24 cellular contexts compared by ENCODE assay signal in the genomic region with DNA sequence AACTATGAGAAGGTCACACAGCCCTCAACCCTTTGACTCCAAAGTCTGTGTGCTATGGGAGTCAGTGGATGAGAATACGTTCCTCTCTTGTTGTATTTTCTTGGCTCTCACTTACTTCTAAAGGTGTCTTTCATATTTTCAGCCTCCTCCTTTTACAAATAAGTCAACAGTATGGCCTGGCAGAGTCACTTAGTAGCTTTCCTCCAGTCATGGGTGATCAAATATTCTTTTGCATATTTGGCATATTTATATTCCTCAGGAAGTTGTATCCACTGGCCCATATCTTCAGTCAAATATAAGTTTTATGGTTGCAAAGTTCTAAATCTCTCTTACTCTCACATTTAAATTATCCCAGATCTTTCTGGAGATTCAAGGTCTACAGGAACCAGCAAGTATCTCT.
DNase-seq lines count a peak whose midpoint lies in the region; ATAC-seq and TF ChIP-seq lines count a peak whose summit lies in the region.
"Had no signal": no experiment of that assay in that cellular context is flagged by ENCODE, and none has a peak within 500 bp of the region (broad histone marks: within the 10 kb centered on the region; RNA-seq: fewer than 3 reads in every experiment).

No MANE protein-coding gene starts in this region.

- no peaks in the 10 kb centered on the region for H3K36me3 ChIP-seq in Karpas-422 (ENCODE audit: insufficient read depth, low read length)
- H3K36me3 ChIP-seq: Peyer's patch had no signal

- no peaks in the 10 kb centered on the region for H3K79me2 ChIP-seq in Karpas-422 (ENCODE audit: low read length)

- H3K4me1 Mint-ChIP-seq in memory B cell, result peaks cover 58% of the 10 kb centered on the region

- TF ChIP-seq POLR2A in Raji (IDR thresholded peaks at IDR 0.05; ENCODE audit: insufficient read depth, low read depth, low read length), result peak; percentile 71

- H3K27me3 ChIP-seq in Karpas-422 (ENCODE audit: low read length), result no peaks in the 10 kb centered on the region
- H3K27me3 ChIP-seq: Peyer's patch had no signal

- H3K9me3 ChIP-seq in Karpas-422 (ENCODE audit: low read length), result no peaks in the 10 kb centered on the region
- H3K9me3 ChIP-seq: A549, Peyer's patch had no signal

- H3K9ac ChIP-seq in Karpas-422 (ENCODE audit: low read length), result peak overlapping the region; percentile 47; the same call in 1 of the 2 replicates
- H3K9ac ChIP-seq: SK-N-SH had no signal

- H3K9me3 Mint-ChIP-seq in memory B cell, result no peaks in the 10 kb centered on the region
- H3K9me3 Mint-ChIP-seq: CD8-positive, alpha-beta memory T cell had no signal

- peak overlapping the region; percentile 56 for H3K4me3 Mint-ChIP-seq in memory B cell
- H3K4me3 Mint-ChIP-seq: CD8-positive, alpha-beta memory T cell had no signal

- peaks cover 61% of the 10 kb centered on the region for H3K4me1 ChIP-seq in Karpas-422 (ENCODE audit: low read length)
- H3K4me1 ChIP-seq: A549, Peyer's patch had no signal

- 0 out of 2 replicates have a peak overlapping the region, but pooled peaks have one; percentile 24 for H2AFZ ChIP-seq in Karpas-422 (ENCODE audit: low read length)

- peak overlapping the region; percentile 59 for H3K4me2 ChIP-seq in Karpas-422 (ENCODE audit: low read depth, low read length, poor library complexity, severe bottlenecking)
- H3K4me2 ChIP-seq: A549, SK-N-SH had no signal

- H3K27ac ChIP-seq in Karpas-422 (ENCODE audit: low read length), result peak overlapping the region; percentile 79
- H3K27ac ChIP-seq: A549, C4-2B, Peyer's patch had no signal

- peak overlapping the region; percentile 73 for H3K27ac Mint-ChIP-seq in memory B cell

- ATAC-seq in memory B cell (ENCODE audit: low read depth), result no peak
- no peak for ATAC-seq in GM19463 (IDR thresholded peaks at IDR 0.05; ENCODE audit: unreplicated experiment)
- ATAC-seq: A549 had no signal

- H3K27me3 Mint-ChIP-seq in memory B cell, result no peaks in the 10 kb centered on the region
- H3K27me3 Mint-ChIP-seq: CD8-positive, alpha-beta memory T cell had no signal

- no peak overlapping the region for H3K4me3 ChIP-seq in Karpas-422 (ENCODE audit: low read length)
- H3K4me3 ChIP-seq: A549, Peyer's patch had no signal

- H3K9me2 ChIP-seq in Karpas-422 (replicated peaks; ENCODE audit: insufficient read depth, low read length), result no peaks in the 10 kb centered on the region
- H3K9me2 ChIP-seq: SK-N-SH had no signal

- no peaks in the 10 kb centered on the region for H3K36me3 Mint-ChIP-seq in memory B cell
- H3K36me3 Mint-ChIP-seq: CD8-positive, alpha-beta memory T cell had no signal

- DNase-seq in Karpas-422 (peak; percentile 66), memory B cell (ENCODE audit: low spot score in 2 of 2) (no peak), T-helper 9 cell (no peak), NCI-H524 (lab: John Stamatoyannopoulos, UW) (no peak), middle frontal gyrus (ENCODE audit: extremely low spot score, low spot score) (no peak)
- DNase-seq: AML-193; CD8-positive, alpha-beta memory T cell; DMS79 treated with DMSO at 0.1 percent for 48 hours; Kasumi-1; MV-4-11; NCI-H1105 treated with DMSO at 0.1 percent for 48 hours; NCI-H146; NCI-H1930; NCI-H2107; NCI-H524 treated with DMSO at 0.1 percent for 48 hours; OCI-M1; Peyer's patch; SIG-M5; SK-N-SH; SW 1271 had no signal

- no peaks in the 10 kb centered on the region for H4K20me1 ChIP-seq in Karpas-422 (ENCODE audit: insufficient read depth, low read depth, low read length)
